In the genomic region with DNA sequence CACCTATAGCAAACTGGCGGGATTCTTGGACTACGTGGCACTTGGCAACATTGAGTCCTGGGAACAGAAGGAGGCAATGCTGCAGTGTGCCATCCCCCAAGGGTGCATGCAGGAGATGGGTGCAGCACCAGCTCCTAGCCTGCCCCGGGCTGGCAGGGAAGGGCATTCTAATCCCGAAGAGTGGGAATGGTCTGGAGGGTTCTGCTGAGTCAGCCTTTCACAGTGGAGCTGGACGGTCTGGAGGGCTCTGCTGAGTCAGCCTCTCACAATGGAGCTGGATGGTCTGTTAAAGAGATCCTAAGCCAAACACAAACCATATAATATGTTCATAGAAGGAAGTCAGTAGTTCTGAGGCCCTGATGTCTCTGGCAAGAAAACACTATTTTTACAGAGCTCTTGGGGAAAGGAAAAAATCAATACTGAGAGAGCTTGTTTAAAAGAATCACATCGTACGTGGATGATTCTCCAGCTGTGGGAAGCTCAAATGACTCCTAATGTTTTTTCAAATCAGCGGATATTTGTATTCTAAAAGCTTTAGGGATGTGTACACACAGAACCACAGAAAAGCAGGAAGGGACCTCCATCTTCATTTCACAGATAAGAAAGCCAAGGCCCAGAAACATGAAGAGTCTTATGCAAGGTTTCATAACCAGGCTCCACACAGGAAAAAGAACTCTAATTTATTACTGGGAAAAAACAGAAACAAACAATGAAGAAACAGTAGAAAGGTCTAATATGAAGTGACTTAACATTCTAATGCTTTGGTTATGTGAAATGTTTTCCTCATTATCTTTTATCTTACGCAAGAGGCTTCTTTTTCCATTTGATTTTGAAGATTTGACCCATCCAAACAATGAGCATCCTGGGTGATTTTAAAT, we compare ENCODE assay signal across 15 cellular contexts.
A peak's percentile ranks its signal among the peaks of the same experiment; 100 is the strongest.
DNase-seq lines count a peak whose midpoint lies in the region; ATAC-seq, FAIRE-seq and TF ChIP-seq lines count a peak whose summit lies in the region.
"Had no signal": no experiment of that assay in that cellular context is flagged by ENCODE, and none has a peak within 500 bp of the region (broad histone marks: within the 10 kb centered on the region; RNA-seq: fewer than 3 reads in every experiment).

No MANE protein-coding gene starts in this region.

- H3K79me2 ChIP-seq in astrocyte (ENCODE audit: insufficient read depth, low read length): no peaks in the 10 kb centered on the region
- H3K79me2 ChIP-seq: parathyroid adenoma had no signal

- H3K27me3 Mint-ChIP-seq in astrocyte (ENCODE audit: low read depth, unreplicated experiment): no peaks in the 10 kb centered on the region
- H3K27me3 Mint-ChIP-seq: stimulated activated memory B cell treated with anti-CD40 and anti-IgM and Interleukin-4, amounts not matched to agents 10 μg/mL and 1 μg/mL and 100 μg/mL, for 72 hours had no signal

- peak overlapping the region; percentile 92 for H3K27ac Mint-ChIP-seq in astrocyte (ENCODE audit: unreplicated experiment)
- H3K27ac Mint-ChIP-seq: stimulated activated memory B cell treated with anti-CD40 and anti-IgM and Interleukin-4, amounts not matched to agents 10 μg/mL and 1 μg/mL and 100 μg/mL, for 72 hours; T-helper 1 cell treated with Interleukin-12 subunit alpha and Interleukin-12 subunit beta and Interleukin-4 antibody, amounts not matched to agents 30 μg/mL and 1 μg/mL, for 36 hours had no signal

- WGBS in right lobe of liver (ENCODE audit: insufficient coverage, low coverage, low lambda C conversion rate, missing lambda C conversion rate): 54% methylated on average over 5 of the region's 9 CpGs

- no TSS peak for BruUV-seq in A673 (replicated peaks; lab: Mats Ljungman, UMichigan)

- H2AFZ ChIP-seq in astrocyte (ENCODE audit: low read depth, low read length): no peak overlapping the region
- H2AFZ ChIP-seq: parathyroid adenoma had no signal

- H3K27me3 ChIP-seq in AG04450 (ENCODE audit: control insufficient read depth, insufficient read depth, low read length) (no peaks in the 10 kb centered on the region), HUES6 (ENCODE audit: control insufficient read depth, insufficient read depth, low read length) (no peaks in the 10 kb centered on the region), astrocyte (ENCODE audit: insufficient read depth, low read length) (no peaks in the 10 kb centered on the region), right lobe of liver (no peaks in the 10 kb centered on the region), A673 (replicated peaks; ENCODE audit: insufficient read depth, low read depth, low read length, poor library complexity) (no peaks in the 10 kb centered on the region)

- H3K9ac ChIP-seq in HUES6 (ENCODE audit: low read length): peak overlapping the region; percentile 13
- no peak overlapping the region for H3K9ac ChIP-seq in astrocyte (ENCODE audit: low read length)
- H3K9ac ChIP-seq: parathyroid adenoma had no signal

- no peak overlapping the region for H3K4me3 Mint-ChIP-seq in astrocyte (ENCODE audit: unreplicated experiment)
- H3K4me3 Mint-ChIP-seq: stimulated activated memory B cell treated with anti-CD40 and anti-IgM and Interleukin-4, amounts not matched to agents 10 μg/mL and 1 μg/mL and 100 μg/mL, for 72 hours; T-helper 1 cell treated with Interleukin-12 subunit alpha and Interleukin-12 subunit beta and Interleukin-4 antibody, amounts not matched to agents 30 μg/mL and 1 μg/mL, for 36 hours had no signal

- POLR2A ChIA-PET in AG04450 (lab: Yijun Ruan, JAX): interaction anchor here (1.0 to 1.4 kb wide), 2 partner anchors 11 to 18 kb away, joined by 6 read pairs; no protein-coding TSS in a partner anchor
- POLR2A ChIA-PET in A673 (lab: Charles Lee; ENCODE audit: low non-redundant PET): no interaction called here

- no peaks in the 10 kb centered on the region for H3K9me3 Mint-ChIP-seq in astrocyte (ENCODE audit: unreplicated experiment)
- H3K9me3 Mint-ChIP-seq: stimulated activated memory B cell treated with anti-CD40 and anti-IgM and Interleukin-4, amounts not matched to agents 10 μg/mL and 1 μg/mL and 100 μg/mL, for 72 hours; T-helper 1 cell treated with Interleukin-12 subunit alpha and Interleukin-12 subunit beta and Interleukin-4 antibody, amounts not matched to agents 30 μg/mL and 1 μg/mL, for 36 hours had no signal

- FAIRE-seq in astrocyte (lab: Jason Lieb, UNC): no peak

- H4K20me1 ChIP-seq in astrocyte (ENCODE audit: insufficient read depth, low read length): no peaks in the 10 kb centered on the region

- DNase-seq in AG04450 (ENCODE audit: low read depth, low spot score) (peak; percentile 34), astrocyte (ENCODE audit: low read depth) (peak; percentile 45), right lobe of liver (no peak), HUDEP-2 (lab: John Stamatoyannopoulos, UW; ENCODE audit: unreplicated experiment in 76 of 76) (no peak), A673 (ENCODE audit: low spot score) (no peak), GM20000 (ENCODE audit: low spot score) (no peak)
- DNase-seq in activated CD4-positive, alpha-beta T cell treated with anti-CD3 and anti-CD28 coated beads, Interleukin-2, amount 50 U/mL, for 48 hours: no peak
- DNase-seq: activated naive CD4-positive, alpha-beta T cell treated with anti-CD3 and anti-CD28 coated beads, Interleukin-2, amount 50 U/mL, for 16 hours; cortex of kidney; EL; stimulated activated CD4-positive, alpha-beta T cell treated with anti-CD3 and anti-CD28 coated beads, Interleukin-2, amount 100 ng/mL, for 48 hours had no signal

- peaks cover 13% of the 10 kb centered on the region for H3K4me1 ChIP-seq in HUES6 (ENCODE audit: control insufficient read depth, insufficient read depth, low read length)
- H3K4me1 ChIP-seq in astrocyte (ENCODE audit: insufficient read depth, low read length): peaks cover 3% of the 10 kb centered on the region
- no peaks in the 10 kb centered on the region for H3K4me1 ChIP-seq in right lobe of liver
- no peaks in the 10 kb centered on the region for H3K4me1 ChIP-seq in A673 (ENCODE audit: insufficient read depth, low read length, poor library complexity, severe bottlenecking)

- peaks cover 34% of the 10 kb centered on the region for H3K36me3 Mint-ChIP-seq in astrocyte (ENCODE audit: low read depth, unreplicated experiment)

- no peak overlapping the region for H3K4me2 ChIP-seq in astrocyte (ENCODE audit: low read length)

- no peaks in the 10 kb centered on the region for H3K9me3 ChIP-seq in AG04450 (ENCODE audit: control insufficient read depth, insufficient read depth, low read length)
- no peaks in the 10 kb centered on the region for H3K9me3 ChIP-seq in HUES6 (ENCODE audit: control insufficient read depth, insufficient read depth, low read depth, low read length)
- H3K9me3 ChIP-seq in astrocyte (ENCODE audit: insufficient read depth, low read depth, low read length): no peaks in the 10 kb centered on the region
- H3K9me3 ChIP-seq in right lobe of liver: no peaks in the 10 kb centered on the region
- H3K9me3 ChIP-seq in A673 (ENCODE audit: low read depth, low read length, poor library complexity, severe bottlenecking): no peaks in the 10 kb centered on the region

- intact Hi-C loops in right lobe of liver (cut with DNase I) (no loop called here), A673 (cut with micrococcal nuclease; ENCODE audit: unreplicated experiment) (no loop called here)

- H3K27ac ChIP-seq in AG04450 (ENCODE audit: low read depth, low read length) (peak overlapping the region; percentile 90), HUES6 (ENCODE audit: low read depth, low read length) (no peak overlapping the region), astrocyte (ENCODE audit: low read depth, low read length) (no peak overlapping the region), right lobe of liver (no peak overlapping the region), A673 (ENCODE audit: low read depth, low read length, poor library complexity, severe bottlenecking) (no peak overlapping the region)
- H3K27ac ChIP-seq: parathyroid adenoma had no signal

- no peak overlapping the region for H3K4me3 ChIP-seq in AG04450 (ENCODE audit: low read depth, low read length)
- no peak overlapping the region for H3K4me3 ChIP-seq in HUES6 (ENCODE audit: low read depth, low read length)
- H3K4me3 ChIP-seq in astrocyte (ENCODE audit: insufficient read depth, low read depth, low read length): no peak overlapping the region
- H3K4me3 ChIP-seq in right lobe of liver: no peak overlapping the region
- H3K4me3 ChIP-seq in A673 (ENCODE audit: low read depth, low read length, poor library complexity, severe bottlenecking): no peak overlapping the region

- ATAC-seq in right lobe of liver: peak in 3 of 4 donors; percentile 19 to 35 (median 20)
- ATAC-seq: stimulated activated memory B cell treated with anti-CD40 and anti-IgM and Interleukin-4, amounts not matched to agents 10 μg/mL and 1 μg/mL and 100 μg/mL, for 72 hours had no signal

- TF ChIP-seq POLR2A in right lobe of liver (IDR thresholded peaks at IDR 0.05): no peak

- TF ChIP-seq CTCF in AG04450 (IDR thresholded peaks at IDR 0.05; ENCODE audit: low read depth, low read length): no peak
- no peak for TF ChIP-seq CTCF in astrocyte (IDR thresholded peaks at IDR 0.05; ENCODE audit: insufficient read depth, low read depth, low read length)
- TF ChIP-seq CTCF in right lobe of liver (IDR thresholded peaks at IDR 0.05): no peak
- no peak for TF ChIP-seq CTCF in A673 (conservative IDR thresholded peaks at IDR 0.05; ENCODE audit: low read depth, low read length)
- TF ChIP-seq CTCF in GM20000 (IDR thresholded peaks at IDR 0.05; ENCODE audit: extremely low read depth, missing control alignments): no peak

- H3K36me3 ChIP-seq in HUES6 (ENCODE audit: control insufficient read depth, insufficient read depth, low read length): peaks cover 28% of the 10 kb centered on the region
- peaks cover 15% of the 10 kb centered on the region for H3K36me3 ChIP-seq in astrocyte (ENCODE audit: insufficient read depth, low read length)
- H3K36me3 ChIP-seq in right lobe of liver: peaks cover 0 to 19% (median 6%) of the 10 kb centered on the region in 4 donors
- peaks cover 7% of the 10 kb centered on the region for H3K36me3 ChIP-seq in A673 (ENCODE audit: insufficient read depth, low read length, poor library complexity, severe bottlenecking)

- peaks cover 19% of the 10 kb centered on the region for H3K4me1 Mint-ChIP-seq in astrocyte (ENCODE audit: low read depth, unreplicated experiment)
- H3K4me1 Mint-ChIP-seq: stimulated activated memory B cell treated with anti-CD40 and anti-IgM and Interleukin-4, amounts not matched to agents 10 μg/mL and 1 μg/mL and 100 μg/mL, for 72 hours had no signal

- CTCF ChIA-PET in AG04450 (lab: Charles Lee): interaction anchor here (1.5 to 2.3 kb wide), 3 partner anchors 126 to 458 kb away, joined by 4 to 13 read pairs (median 10); a partner anchor contains a TSS
- CTCF ChIA-PET in A673 (lab: Charles Lee): no interaction called here

Comparison
In these comparisons a context has a peak if more than half of its experiments do, and no peak if none do; other contexts are left out.
1. DNase-seq: peak in AG04450 (single experiment) and astrocyte (single experiment); none in right lobe of liver (0 of 3), HUDEP-2 (0 of 76), A673 (single experiment), GM20000 (single experiment) and activated CD4-positive, alpha-beta T cell treated with anti-CD3 and anti-CD28 coated beads, Interleukin-2, amount 50 U/mL, for 48 hours (0 of 2).